ENCODE assay signal across 17 cellular contexts in the genomic region with DNA sequence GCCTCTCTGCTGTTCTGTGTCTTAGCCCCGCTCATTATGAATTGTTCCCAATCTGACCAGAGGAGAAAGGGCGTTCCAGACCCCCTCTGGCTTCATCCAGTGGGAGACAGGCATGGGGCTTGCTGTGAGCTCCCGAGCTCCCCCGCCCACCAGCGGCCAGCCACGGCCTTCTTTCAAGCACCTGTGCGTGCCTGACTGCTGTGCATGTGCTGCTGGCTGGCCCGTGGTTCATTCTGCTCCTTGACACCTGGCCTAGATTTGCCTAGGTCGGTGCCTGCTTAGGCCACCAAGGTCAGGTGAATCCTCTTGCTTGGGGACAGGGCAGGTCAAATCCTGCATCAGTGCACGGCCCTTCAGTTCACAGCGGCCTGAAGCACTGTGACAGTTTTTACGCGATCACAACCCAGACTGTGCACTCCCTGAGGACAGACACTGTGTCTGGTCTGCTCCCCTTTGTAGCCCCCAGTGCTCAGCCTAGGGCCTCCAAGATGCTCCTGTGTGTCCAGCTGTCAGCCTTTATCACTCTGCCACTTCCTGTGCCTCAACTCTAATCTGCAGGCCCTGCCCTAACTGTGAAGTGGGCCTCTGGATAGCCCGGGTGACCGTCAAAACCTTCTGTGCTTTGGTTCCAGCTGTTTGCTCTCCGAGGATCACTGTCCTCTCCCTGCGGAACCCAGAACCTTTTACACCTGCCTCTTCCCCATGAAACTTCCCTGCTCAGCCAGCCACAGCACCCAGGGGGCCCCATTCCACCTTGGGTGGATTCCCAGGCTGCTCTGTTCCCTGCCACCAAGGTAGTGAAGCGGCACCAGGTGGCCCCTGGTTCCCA. TPM values are rescaled to one million over a fixed set of nuclear protein-coding genes. Genes with fewer than 3 reads are reported as not detected.
DNase-seq lines count a peak whose midpoint lies in the region; ATAC-seq and TF ChIP-seq lines count a peak whose summit lies in the region.
"Had no signal": no experiment of that assay in that cellular context is flagged by ENCODE, and none has a peak within 500 bp of the region (broad histone marks: within the 10 kb centered on the region; RNA-seq: fewer than 3 reads in every experiment).

No MANE protein-coding gene starts in this region.

- H3K79me2 ChIP-seq in SK-N-SH (ENCODE audit: insufficient read depth): peaks cover 11% of the 10 kb centered on the region

- intact Hi-C loops in right lobe of liver (cut with DNase I): no loop called here

- H4K20me1 ChIP-seq in SK-N-SH (ENCODE audit: insufficient read depth): peaks cover 4% of the 10 kb centered on the region

- no peak overlapping the region for H3K4me3 Mint-ChIP-seq in stimulated activated naive CD8-positive, alpha-beta T cell treated with anti-CD3 and anti-CD28 coated beads, Interleukin-15, Interleukin-2, amounts not matched to agents 100 ng/mL and 50 ng/mL, for 24 hours

- no peak for TF ChIP-seq CTCF in VCaP (conservative IDR thresholded peaks at IDR 0.05)
- no peak for TF ChIP-seq CTCF in right lobe of liver (IDR thresholded peaks at IDR 0.05)
- no peak for TF ChIP-seq CTCF in SK-N-SH (IDR thresholded peaks at IDR 0.05)

- H3K9ac ChIP-seq in SK-N-SH: no peak overlapping the region
- H3K9ac ChIP-seq: GM23248 had no signal

- H3K36me3 ChIP-seq in right lobe of liver: no peaks in the 10 kb centered on the region
- H3K36me3 ChIP-seq in SK-N-SH (replicated peaks in 1 of 2; ENCODE audit: control insufficient read depth in 1 of 2, insufficient read depth in 2 of 2, low read length in 1 of 2): no peaks in the 10 kb centered on the region
- H3K36me3 ChIP-seq: brain microvascular endothelial cell, gastroesophageal sphincter had no signal

- TF ChIP-seq EP300 in SK-N-SH (IDR thresholded peaks at IDR 0.05; ENCODE audit: borderline replicate concordance in 1 of 2, low read depth in 1 of 2, low read length in 1 of 2): no peak

- H3K27ac Mint-ChIP-seq in stimulated activated naive CD8-positive, alpha-beta T cell treated with anti-CD3 and anti-CD28 coated beads, Interleukin-15, Interleukin-2, amounts not matched to agents 100 ng/mL and 50 ng/mL, for 24 hours: peak overlapping the region; percentile 21

- no peaks in the 10 kb centered on the region for H3K9me2 ChIP-seq in SK-N-SH

- no peaks in the 10 kb centered on the region for H3K27me3 ChIP-seq in right lobe of liver
- no peaks in the 10 kb centered on the region for H3K27me3 ChIP-seq in SK-N-SH (ENCODE audit: insufficient read depth)
- H3K27me3 ChIP-seq: brain microvascular endothelial cell, gastroesophageal sphincter had no signal

- ATAC-seq in stimulated activated naive CD8-positive, alpha-beta T cell treated with anti-CD3 and anti-CD28 coated beads, Interleukin-15, Interleukin-2, amounts not matched to agents 100 U/mL and 50 U/mL, for 24 hours: no peak
- ATAC-seq in right lobe of liver (no peak), GM19395 (IDR thresholded peaks at IDR 0.05; ENCODE audit: unreplicated experiment) (no peak), GM18870 (IDR thresholded peaks at IDR 0.05; ENCODE audit: unreplicated experiment) (no peak)
- ATAC-seq: activated CD8-positive, alpha-beta T cell treated with anti-CD3 and anti-CD28 coated beads, Interleukin-2, amount 10 ng/mL, durations not matched to agents 7 days and 5 days; T-cell had no signal

- TF ChIP-seq RAD21 in SK-N-SH (IDR thresholded peaks at IDR 0.05; ENCODE audit: low read length): no peak

- no peaks in the 10 kb centered on the region for H3K27me3 Mint-ChIP-seq in stimulated activated naive CD8-positive, alpha-beta T cell treated with anti-CD3 and anti-CD28 coated beads, Interleukin-15, Interleukin-2, amounts not matched to agents 100 ng/mL and 50 ng/mL, for 24 hours
- H3K27me3 Mint-ChIP-seq: T-cell had no signal

- CTCF ChIA-PET in SK-N-SH (lab: Yijun Ruan, JAX): interaction anchor here (0.8 to 32.6 kb wide), 12 partner anchors 10 to 53 kb away, joined by 3 to 873 read pairs (median 16); no protein-coding TSS in a partner anchor

- no peak for DNase-seq in stimulated activated naive CD8-positive, alpha-beta T cell treated with anti-CD3 and anti-CD28 coated beads, Interleukin-15, Interleukin-2, amounts not matched to agents 100 U/mL and 50 U/mL, for 24 hours
- DNase-seq in right lobe of liver (no peak), SK-N-SH (no peak), Kasumi-1 (lab: John Stamatoyannopoulos, UW) (no peak)
- DNase-seq: activated CD8-positive, alpha-beta T cell treated with anti-CD3 and anti-CD28 coated beads, Interleukin-2, amount 10 ng/mL, durations not matched to agents 7 days and 5 days; activated gamma-delta T cell treated with Interleukin-2 at 50 U/mL for 16 hours; brain microvascular endothelial cell; NCI-H2029 treated with DMSO at 0.1 percent for 48 hours; stimulated activated CD4-positive, alpha-beta T cell treated with anti-CD3 and anti-CD28 coated beads, Interleukin-1b, Interleukin-23, amount 100 ng/mL, for 48 hours; stimulated activated CD8-positive, alpha-beta memory T cell treated with anti-CD3 and anti-CD28 coated beads, Interleukin-4, amount 100 ng/mL, for 48 hours; T-cell had no signal

- H2AFZ ChIP-seq in SK-N-SH (ENCODE audit: low read depth): no peak overlapping the region
- H2AFZ ChIP-seq: GM23248 had no signal

- H3K4me1 ChIP-seq in right lobe of liver: peaks cover 0 to 48% (median 21%) of the 10 kb centered on the region in 4 donors
- H3K4me1 ChIP-seq in SK-N-SH (ENCODE audit: control insufficient read depth in 1 of 2, insufficient read depth in 2 of 2, low read depth in 1 of 2, low read length in 1 of 2): peaks cover 25 to 40% of the 10 kb centered on the region in 2 experiments

- peak overlapping the region; percentile 66 for H3K27ac ChIP-seq in VCaP
- H3K27ac ChIP-seq in right lobe of liver: peak overlapping the region; percentile 35 to 83 (median 83)
- H3K27ac ChIP-seq in SK-N-SH (ENCODE audit: low read depth in 2 of 2, low read length in 1 of 2): no peak overlapping the region; a peak in 1 of 4 replicates
- H3K27ac ChIP-seq: brain microvascular endothelial cell, GM23248 had no signal

- H3K4me1 Mint-ChIP-seq in stimulated activated naive CD8-positive, alpha-beta T cell treated with anti-CD3 and anti-CD28 coated beads, Interleukin-15, Interleukin-2, amounts not matched to agents 100 ng/mL and 50 ng/mL, for 24 hours (ENCODE audit: low read depth): peaks cover 54% of the 10 kb centered on the region

- H3K4me3 ChIP-seq in right lobe of liver: peak overlapping the region in 1 of 3 donors; percentile 2
- H3K4me3 ChIP-seq in SK-N-SH (ENCODE audit: low read depth in 2 of 2, low read length in 1 of 2): no peak overlapping the region
- H3K4me3 ChIP-seq: gastroesophageal sphincter, GM23248 had no signal

- H3F3A ChIP-seq in SK-N-SH (replicated peaks; ENCODE audit: insufficient read depth): no peaks in the 10 kb centered on the region

- 61% methylated on average over 4 of the region's 18 CpGs for WGBS in right lobe of liver (ENCODE audit: insufficient coverage, low coverage, low lambda C conversion rate, missing lambda C conversion rate)
- 93% methylated on average over 18 of the region's 18 CpGs for whole genome bisulfite sequencing in SK-N-SH (ENCODE audit: low lambda C conversion rate)

- H3K9me3 Mint-ChIP-seq in stimulated activated naive CD8-positive, alpha-beta T cell treated with anti-CD3 and anti-CD28 coated beads, Interleukin-15, Interleukin-2, amounts not matched to agents 100 ng/mL and 50 ng/mL, for 24 hours: no peaks in the 10 kb centered on the region
- H3K9me3 Mint-ChIP-seq: T-cell had no signal

- POLR2A ChIA-PET in SK-N-SH (lab: Yijun Ruan, JAX): interaction anchor here (1.0 to 1.9 kb wide), 3 partner anchors 10 to 50 kb away, joined by 3 to 5 read pairs (median 3); no protein-coding TSS in a partner anchor

- H3K9me3 ChIP-seq in right lobe of liver: no peaks in the 10 kb centered on the region
- no peaks in the 10 kb centered on the region for H3K9me3 ChIP-seq in SK-N-SH
- H3K9me3 ChIP-seq: gastroesophageal sphincter had no signal

- TF ChIP-seq POLR2A in right lobe of liver (IDR thresholded peaks at IDR 0.05): no peak

- no peak overlapping the region for H3K4me2 ChIP-seq in SK-N-SH

- no peaks in the 10 kb centered on the region for H3K36me3 Mint-ChIP-seq in stimulated activated naive CD8-positive, alpha-beta T cell treated with anti-CD3 and anti-CD28 coated beads, Interleukin-15, Interleukin-2, amounts not matched to agents 100 ng/mL and 50 ng/mL, for 24 hours (ENCODE audit: low read depth)
- H3K36me3 Mint-ChIP-seq: T-cell had no signal

TF ChIP-seq in SK-N-SH, 30 proteins besides CTCF, POLR2A, EP300 and RAD21 (continues in another document):
- TF ChIP-seq NFIC (IDR thresholded peaks at IDR 0.05; ENCODE audit: borderline replicate concordance): no peak
- no peak for TF ChIP-seq POLR2AphosphoS5 (IDR thresholded peaks at IDR 0.05; ENCODE audit: low read depth, low read length)
- TF ChIP-seq, protein P1, sequence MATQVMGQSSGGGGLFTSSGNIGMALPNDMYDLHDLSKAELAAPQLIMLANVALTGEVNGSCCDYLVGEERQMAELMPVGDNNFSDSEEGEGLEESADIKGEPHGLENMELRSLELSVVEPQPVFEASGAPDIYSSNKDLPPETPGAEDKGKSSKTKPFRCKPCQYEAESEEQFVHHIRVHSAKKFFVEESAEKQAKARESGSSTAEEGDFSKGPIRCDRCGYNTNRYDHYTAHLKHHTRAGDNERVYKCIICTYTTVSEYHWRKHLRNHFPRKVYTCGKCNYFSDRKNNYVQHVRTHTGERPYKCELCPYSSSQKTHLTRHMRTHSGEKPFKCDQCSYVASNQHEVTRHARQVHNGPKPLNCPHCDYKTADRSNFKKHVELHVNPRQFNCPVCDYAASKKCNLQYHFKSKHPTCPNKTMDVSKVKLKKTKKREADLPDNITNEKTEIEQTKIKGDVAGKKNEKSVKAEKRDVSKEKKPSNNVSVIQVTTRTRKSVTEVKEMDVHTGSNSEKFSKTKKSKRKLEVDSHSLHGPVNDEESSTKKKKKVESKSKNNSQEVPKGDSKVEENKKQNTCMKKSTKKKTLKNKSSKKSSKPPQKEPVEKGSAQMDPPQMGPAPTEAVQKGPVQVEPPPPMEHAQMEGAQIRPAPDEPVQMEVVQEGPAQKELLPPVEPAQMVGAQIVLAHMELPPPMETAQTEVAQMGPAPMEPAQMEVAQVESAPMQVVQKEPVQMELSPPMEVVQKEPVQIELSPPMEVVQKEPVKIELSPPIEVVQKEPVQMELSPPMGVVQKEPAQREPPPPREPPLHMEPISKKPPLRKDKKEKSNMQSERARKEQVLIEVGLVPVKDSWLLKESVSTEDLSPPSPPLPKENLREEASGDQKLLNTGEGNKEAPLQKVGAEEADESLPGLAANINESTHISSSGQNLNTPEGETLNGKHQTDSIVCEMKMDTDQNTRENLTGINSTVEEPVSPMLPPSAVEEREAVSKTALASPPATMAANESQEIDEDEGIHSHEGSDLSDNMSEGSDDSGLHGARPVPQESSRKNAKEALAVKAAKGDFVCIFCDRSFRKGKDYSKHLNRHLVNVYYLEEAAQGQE (IDR thresholded peaks at IDR 0.05; ENCODE audit: low read depth, low read length): no peak
- TF ChIP-seq, protein P2, sequence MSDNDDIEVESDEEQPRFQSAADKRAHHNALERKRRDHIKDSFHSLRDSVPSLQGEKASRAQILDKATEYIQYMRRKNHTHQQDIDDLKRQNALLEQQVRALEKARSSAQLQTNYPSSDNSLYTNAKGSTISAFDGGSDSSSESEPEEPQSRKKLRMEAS (IDR thresholded peaks at IDR 0.05; ENCODE audit: low read depth): no peak

RNA-seq across cellular contexts. Expression of a gene that starts 3.5 kb away (rescaled TPM):
- 10 to 100 TPM; 17.3 to 58.7 (median 29.1) TPM for total RNA-seq in right lobe of liver
- 22.1 and 28.2 TPM in 2 replicates for polyA plus RNA-seq in SK-N-SH (2012; rRNA removed)
- 14.9 and 17.7 TPM in 2 replicates for polyA plus RNA-seq in SK-N-SH (2012; cell fraction: cytosol; rRNA removed)
- polyA plus RNA-seq in SK-N-SH (2012; cell fraction: nucleus; rRNA removed): 60.5 and 67.4 TPM in 2 replicates

Comparison
In these comparisons a context has a peak if more than half of its experiments do, and no peak if none do; other contexts are left out.
1. H3K27ac ChIP-seq: peak in VCaP (single experiment) and right lobe of liver (3 of 3); none in SK-N-SH (0 of 2).